ENCODE assay signal across 28 cellular contexts in genomic region chrX:155923200-155923599, GRCh38.
"Had no signal": no experiment of that assay in that cellular context is flagged by ENCODE, and none has a peak within 500 bp of the region (broad histone marks: within the 10 kb centered on the region; RNA-seq: fewer than 3 reads in every experiment).

No MANE protein-coding gene starts in this region.

- H3K27me3 ChIP-seq: thyroid gland, upper lobe of right lung had no signal

- H3K4me2 ChIP-seq: smooth muscle cell had no signal

- H3K27ac ChIP-seq: thyroid gland, upper lobe of right lung, WERI-Rb-1 had no signal

- H3K27me3 Mint-ChIP-seq: activated CD4-positive, alpha-beta T cell treated with anti-CD3 and anti-CD28 coated beads, Interleukin-2, amount 10 ng/mL, durations not matched to agents 7 days and 5 days; activated CD8-positive, alpha-beta memory T cell treated with anti-CD3 and anti-CD28 coated beads, Interleukin-2, amount 10 ng/mL, durations not matched to agents 7 days and 5 days; activated CD8-positive, alpha-beta T cell treated with anti-CD3 and anti-CD28 coated beads for 36 hours; activated naive CD4-positive, alpha-beta T cell treated with anti-CD3 and anti-CD28 coated beads, Interleukin-2, amount 10 ng/mL, durations not matched to agents 7 days and 5 days; naive thymus-derived CD4-positive, alpha-beta T cell had no signal

- H3K4me3 Mint-ChIP-seq: activated CD4-positive, alpha-beta T cell treated with anti-CD3 and anti-CD28 coated beads, Interleukin-2, amount 10 ng/mL, durations not matched to agents 7 days and 5 days; activated CD8-positive, alpha-beta memory T cell treated with anti-CD3 and anti-CD28 coated beads, Interleukin-2, amount 10 ng/mL, durations not matched to agents 7 days and 5 days; activated CD8-positive, alpha-beta T cell treated with anti-CD3 and anti-CD28 coated beads for 36 hours; activated naive CD4-positive, alpha-beta T cell treated with anti-CD3 and anti-CD28 coated beads, Interleukin-2, amount 10 ng/mL, durations not matched to agents 7 days and 5 days; naive thymus-derived CD4-positive, alpha-beta T cell; neural crest cell; T-helper 2 cell treated with Interferon-gamma antibody and Interleukin-4, amounts not matched to agents 5 μg/mL and 100 μg/mL, for 36 hours had no signal

- FAIRE-seq: bronchial epithelial cell, endometrium, TTC549 had no signal

- H3K4me3 ChIP-seq: lung, smooth muscle cell, thyroid gland, upper lobe of right lung had no signal

- H3K9me3 ChIP-seq: thyroid gland, upper lobe of right lung had no signal

- ATAC-seq: activated CD8-positive, alpha-beta memory T cell treated with anti-CD3 and anti-CD28 coated beads, Interleukin-2, amount 10 ng/mL, durations not matched to agents 7 days and 5 days; activated CD8-positive, alpha-beta T cell treated with anti-CD3 and anti-CD28 coated beads for 36 hours; left lobe of liver; naive thymus-derived CD4-positive, alpha-beta T cell; sciatic nerve; upper lobe of right lung had no signal

- H3K27ac Mint-ChIP-seq: activated CD4-positive, alpha-beta T cell treated with anti-CD3 and anti-CD28 coated beads, Interleukin-2, amount 10 ng/mL, durations not matched to agents 7 days and 5 days; activated CD8-positive, alpha-beta memory T cell treated with anti-CD3 and anti-CD28 coated beads, Interleukin-2, amount 10 ng/mL, durations not matched to agents 7 days and 5 days; activated CD8-positive, alpha-beta T cell treated with anti-CD3 and anti-CD28 coated beads for 36 hours; activated naive CD4-positive, alpha-beta T cell treated with anti-CD3 and anti-CD28 coated beads, Interleukin-2, amount 10 ng/mL, durations not matched to agents 7 days and 5 days; naive thymus-derived CD4-positive, alpha-beta T cell; T-helper 2 cell treated with Interferon-gamma antibody and Interleukin-4, amounts not matched to agents 5 μg/mL and 100 μg/mL, for 36 hours had no signal

- H3K4me1 ChIP-seq: thyroid gland, upper lobe of right lung had no signal

- H3K4me1 Mint-ChIP-seq: activated CD4-positive, alpha-beta T cell treated with anti-CD3 and anti-CD28 coated beads, Interleukin-2, amount 10 ng/mL, durations not matched to agents 7 days and 5 days; activated CD8-positive, alpha-beta memory T cell treated with anti-CD3 and anti-CD28 coated beads, Interleukin-2, amount 10 ng/mL, durations not matched to agents 7 days and 5 days; neural crest cell had no signal

- DNase-seq: activated CD4-positive, alpha-beta T cell treated with anti-CD3 and anti-CD28 coated beads, Interleukin-2, amount 10 ng/mL, durations not matched to agents 7 days and 5 days; activated CD4-positive, CD25-positive, alpha-beta regulatory T cell treated with anti-CD3 and anti-CD28 coated beads, Interleukin-2, amount 50 U/mL, for 72 hours; activated CD8-positive, alpha-beta memory T cell treated with anti-CD3 and anti-CD28 coated beads, Interleukin-2, amount 10 ng/mL, durations not matched to agents 7 days and 5 days; activated CD8-positive, alpha-beta T cell treated with anti-CD3 and anti-CD28 coated beads for 36 hours; activated effector memory CD4-positive, alpha-beta T cell treated with anti-CD3 and anti-CD28 coated beads, Interleukin-2, amount 50 U/mL, for 16 hours; activated naive CD4-positive, alpha-beta T cell treated with anti-CD3 and anti-CD28 coated beads, Interleukin-2, amount 10 ng/mL, durations not matched to agents 7 days and 5 days; activated T-cell treated with anti-CD3 and anti-CD28 coated beads for 4 hours; amygdala; cortex of kidney; foreskin fibroblast; naive thymus-derived CD4-positive, alpha-beta T cell; occipital lobe; posterior cingulate gyrus; stimulated activated CD4-positive, alpha-beta T cell treated with anti-CD3 and anti-CD28 coated beads, Interleukin-15, amount 100 ng/mL, for 24 hours; stimulated activated CD4-positive, alpha-beta T cell treated with anti-CD3 and anti-CD28 coated beads, Interleukin-2, amount 100 ng/mL, for 48 hours; stimulated activated naive CD4-positive, alpha-beta T cell treated with Interleukin-2 at 50 U/mL for 16 hours; thyroid gland; upper lobe of right lung; WERI-Rb-1 had no signal

- H3K36me3 ChIP-seq: thyroid gland had no signal
